ENCODE assay signal across 1 cellular context in the genomic region with DNA sequence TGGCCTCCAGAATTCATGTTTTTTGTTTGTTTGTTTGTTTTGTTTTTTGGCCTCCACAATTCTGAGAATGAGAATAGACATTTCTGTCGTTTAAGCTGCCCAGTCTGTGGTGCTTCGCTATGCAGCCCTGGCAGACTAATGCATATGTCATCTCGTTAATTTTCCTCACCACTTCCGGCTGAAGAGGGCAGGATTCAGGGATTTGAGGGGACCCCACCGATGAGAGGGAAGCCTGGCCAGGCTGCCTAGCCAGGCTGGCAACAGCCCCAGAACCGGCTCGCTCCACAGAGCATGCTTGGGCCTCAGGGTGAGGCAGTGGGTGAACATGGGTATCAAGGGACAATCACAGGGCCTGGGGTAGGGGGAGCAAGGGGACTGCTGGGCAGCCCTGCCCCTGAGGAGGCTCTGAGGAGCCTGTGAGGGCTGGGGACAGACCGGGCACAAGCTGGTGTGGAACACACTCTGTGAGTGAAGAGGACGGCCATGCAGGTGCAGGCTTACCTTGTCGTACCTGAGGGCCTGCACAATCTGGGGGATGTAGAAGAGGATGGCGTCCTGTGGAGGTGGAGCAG.
TF ChIP-seq lines count a peak whose summit lies in the region.

No MANE protein-coding gene starts in this region.

TF ChIP-seq in K562, 482 proteins besides CTCF, POLR2A, EP300 and RAD21 (continues in another document):
- TF ChIP-seq ILK (tag; IDR thresholded peaks at IDR 0.05; ENCODE audit: borderline replicate concordance, low read depth) (no peak), RBM22 (IDR thresholded peaks at IDR 0.05; ENCODE audit: low read depth, low read length, poor library complexity, severe bottlenecking) (peak; percentile 32), BRCA1 (IDR thresholded peaks at IDR 0.05) (no peak), BRCA1 (CRISPR knock-in tag; IDR thresholded peaks at IDR 0.05) (0 out of 2 replicates have a peak, but pooled peaks have one; percentile 18), SIRT6 (IDR thresholded peaks at IDR 0.05; ENCODE audit: low read depth, low read length) (no peak), MXI1 (IDR thresholded peaks at IDR 0.05; ENCODE audit: low read depth, low read length) (no peak), ZNF764 (CRISPR knock-in tag; IDR thresholded peaks at IDR 0.05; ENCODE audit: low read depth) (no peak), PHF21A (IDR thresholded peaks at IDR 0.05; ENCODE audit: borderline replicate concordance, low read depth) (no peak), CCNT2 (IDR thresholded peaks at IDR 0.05; ENCODE audit: borderline replicate concordance, extremely low read depth, insufficient read length, low read depth, low read length) (no peak), POLR2AphosphoS2 (IDR thresholded peaks at IDR 0.05; ENCODE audit: low read length) (no peak), SIN3A (IDR thresholded peaks at IDR 0.05; ENCODE audit: borderline replicate concordance in 2 of 2, control insufficient read depth in 1 of 2, low read depth in 2 of 2, low read length in 2 of 2) (0 out of 4 replicates have a peak, but pooled peaks of 1 of the 2 experiments have one; percentile 42), SRSF3 (IDR thresholded peaks at IDR 0.05; ENCODE audit: insufficient read depth, low read length) (no peak), NRF1 (conservative IDR thresholded peaks at IDR 0.05 in 1 of 2, IDR thresholded peaks at IDR 0.05 in 1 of 2) (no peak), BRD9 (IDR thresholded peaks at IDR 0.05; ENCODE audit: low read depth, partially characterized antibody) (no peak), ERF (CRISPR knock-in tag; IDR thresholded peaks at IDR 0.05) (0 out of 2 replicates have a peak, but pooled peaks have one; percentile 24), MCM7 (IDR thresholded peaks at IDR 0.05) (no peak), PURB (CRISPR knock-in tag; IDR thresholded peaks at IDR 0.05; ENCODE audit: low read depth) (0 out of 2 replicates have a peak, but pooled peaks have one; percentile 81), HNRNPL (IDR thresholded peaks at IDR 0.05; ENCODE audit: low read depth, low read length) (no peak), FOXA3 (CRISPR knock-in tag; conservative IDR thresholded peaks at IDR 0.05 in 1 of 2, IDR thresholded peaks at IDR 0.05 in 1 of 2) (peak in 1 of 2 experiments; percentile 67; a peak in 1 of 4 replicates), NUFIP1 (IDR thresholded peaks at IDR 0.05; ENCODE audit: partially characterized antibody) (no peak)
- TF ChIP-seq, protein P1, sequence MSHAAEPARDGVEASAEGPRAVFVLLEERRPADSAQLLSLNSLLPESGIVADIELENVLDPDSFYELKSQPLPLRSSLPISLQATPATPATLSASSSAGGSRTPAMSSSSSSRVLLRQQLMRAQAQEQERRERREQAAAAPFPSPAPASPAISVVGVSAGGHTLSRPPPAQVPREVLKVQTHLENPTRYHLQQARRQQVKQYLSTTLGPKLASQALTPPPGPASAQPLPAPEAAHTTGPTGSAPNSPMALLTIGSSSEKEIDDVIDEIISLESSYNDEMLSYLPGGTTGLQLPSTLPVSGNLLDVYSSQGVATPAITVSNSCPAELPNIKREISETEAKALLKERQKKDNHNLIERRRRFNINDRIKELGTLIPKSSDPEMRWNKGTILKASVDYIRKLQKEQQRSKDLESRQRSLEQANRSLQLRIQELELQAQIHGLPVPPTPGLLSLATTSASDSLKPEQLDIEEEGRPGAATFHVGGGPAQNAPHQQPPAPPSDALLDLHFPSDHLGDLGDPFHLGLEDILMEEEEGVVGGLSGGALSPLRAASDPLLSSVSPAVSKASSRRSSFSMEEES (CRISPR knock-in tag; IDR thresholded peaks at IDR 0.05), result 0 out of 2 replicates have a peak, but pooled peaks have one; percentile 4
- TF ChIP-seq, protein P2, sequence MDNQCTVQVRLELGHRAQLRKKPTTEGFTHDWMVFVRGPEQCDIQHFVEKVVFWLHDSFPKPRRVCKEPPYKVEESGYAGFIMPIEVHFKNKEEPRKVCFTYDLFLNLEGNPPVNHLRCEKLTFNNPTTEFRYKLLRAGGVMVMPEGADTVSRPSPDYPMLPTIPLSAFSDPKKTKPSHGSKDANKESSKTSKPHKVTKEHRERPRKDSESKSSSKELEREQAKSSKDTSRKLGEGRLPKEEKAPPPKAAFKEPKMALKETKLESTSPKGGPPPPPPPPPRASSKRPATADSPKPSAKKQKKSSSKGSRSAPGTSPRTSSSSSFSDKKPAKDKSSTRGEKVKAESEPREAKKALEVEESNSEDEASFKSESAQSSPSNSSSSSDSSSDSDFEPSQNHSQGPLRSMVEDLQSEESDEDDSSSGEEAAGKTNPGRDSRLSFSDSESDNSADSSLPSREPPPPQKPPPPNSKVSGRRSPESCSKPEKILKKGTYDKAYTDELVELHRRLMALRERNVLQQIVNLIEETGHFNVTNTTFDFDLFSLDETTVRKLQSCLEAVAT (IDR thresholded peaks at IDR 0.05), result no peak
- TF ChIP-seq, protein P3, sequence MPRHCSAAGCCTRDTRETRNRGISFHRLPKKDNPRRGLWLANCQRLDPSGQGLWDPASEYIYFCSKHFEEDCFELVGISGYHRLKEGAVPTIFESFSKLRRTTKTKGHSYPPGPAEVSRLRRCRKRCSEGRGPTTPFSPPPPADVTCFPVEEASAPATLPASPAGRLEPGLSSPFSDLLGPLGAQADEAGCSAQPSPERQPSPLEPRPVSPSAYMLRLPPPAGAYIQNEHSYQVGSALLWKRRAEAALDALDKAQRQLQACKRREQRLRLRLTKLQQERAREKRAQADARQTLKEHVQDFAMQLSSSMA (CRISPR knock-in tag; IDR thresholded peaks at IDR 0.05), result no peak
- TF ChIP-seq, protein P4, sequence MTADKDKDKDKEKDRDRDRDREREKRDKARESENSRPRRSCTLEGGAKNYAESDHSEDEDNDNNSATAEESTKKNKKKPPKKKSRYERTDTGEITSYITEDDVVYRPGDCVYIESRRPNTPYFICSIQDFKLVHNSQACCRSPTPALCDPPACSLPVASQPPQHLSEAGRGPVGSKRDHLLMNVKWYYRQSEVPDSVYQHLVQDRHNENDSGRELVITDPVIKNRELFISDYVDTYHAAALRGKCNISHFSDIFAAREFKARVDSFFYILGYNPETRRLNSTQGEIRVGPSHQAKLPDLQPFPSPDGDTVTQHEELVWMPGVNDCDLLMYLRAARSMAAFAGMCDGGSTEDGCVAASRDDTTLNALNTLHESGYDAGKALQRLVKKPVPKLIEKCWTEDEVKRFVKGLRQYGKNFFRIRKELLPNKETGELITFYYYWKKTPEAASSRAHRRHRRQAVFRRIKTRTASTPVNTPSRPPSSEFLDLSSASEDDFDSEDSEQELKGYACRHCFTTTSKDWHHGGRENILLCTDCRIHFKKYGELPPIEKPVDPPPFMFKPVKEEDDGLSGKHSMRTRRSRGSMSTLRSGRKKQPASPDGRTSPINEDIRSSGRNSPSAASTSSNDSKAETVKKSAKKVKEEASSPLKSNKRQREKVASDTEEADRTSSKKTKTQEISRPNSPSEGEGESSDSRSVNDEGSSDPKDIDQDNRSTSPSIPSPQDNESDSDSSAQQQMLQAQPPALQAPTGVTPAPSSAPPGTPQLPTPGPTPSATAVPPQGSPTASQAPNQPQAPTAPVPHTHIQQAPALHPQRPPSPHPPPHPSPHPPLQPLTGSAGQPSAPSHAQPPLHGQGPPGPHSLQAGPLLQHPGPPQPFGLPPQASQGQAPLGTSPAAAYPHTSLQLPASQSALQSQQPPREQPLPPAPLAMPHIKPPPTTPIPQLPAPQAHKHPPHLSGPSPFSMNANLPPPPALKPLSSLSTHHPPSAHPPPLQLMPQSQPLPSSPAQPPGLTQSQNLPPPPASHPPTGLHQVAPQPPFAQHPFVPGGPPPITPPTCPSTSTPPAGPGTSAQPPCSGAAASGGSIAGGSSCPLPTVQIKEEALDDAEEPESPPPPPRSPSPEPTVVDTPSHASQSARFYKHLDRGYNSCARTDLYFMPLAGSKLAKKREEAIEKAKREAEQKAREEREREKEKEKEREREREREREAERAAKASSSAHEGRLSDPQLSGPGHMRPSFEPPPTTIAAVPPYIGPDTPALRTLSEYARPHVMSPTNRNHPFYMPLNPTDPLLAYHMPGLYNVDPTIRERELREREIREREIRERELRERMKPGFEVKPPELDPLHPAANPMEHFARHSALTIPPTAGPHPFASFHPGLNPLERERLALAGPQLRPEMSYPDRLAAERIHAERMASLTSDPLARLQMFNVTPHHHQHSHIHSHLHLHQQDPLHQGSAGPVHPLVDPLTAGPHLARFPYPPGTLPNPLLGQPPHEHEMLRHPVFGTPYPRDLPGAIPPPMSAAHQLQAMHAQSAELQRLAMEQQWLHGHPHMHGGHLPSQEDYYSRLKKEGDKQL (CRISPR knock-in tag; IDR thresholded peaks at IDR 0.05; ENCODE audit: borderline replicate concordance), result 0 out of 2 replicates have a peak, but pooled peaks have one; percentile 61
- TF ChIP-seq, protein P5, sequence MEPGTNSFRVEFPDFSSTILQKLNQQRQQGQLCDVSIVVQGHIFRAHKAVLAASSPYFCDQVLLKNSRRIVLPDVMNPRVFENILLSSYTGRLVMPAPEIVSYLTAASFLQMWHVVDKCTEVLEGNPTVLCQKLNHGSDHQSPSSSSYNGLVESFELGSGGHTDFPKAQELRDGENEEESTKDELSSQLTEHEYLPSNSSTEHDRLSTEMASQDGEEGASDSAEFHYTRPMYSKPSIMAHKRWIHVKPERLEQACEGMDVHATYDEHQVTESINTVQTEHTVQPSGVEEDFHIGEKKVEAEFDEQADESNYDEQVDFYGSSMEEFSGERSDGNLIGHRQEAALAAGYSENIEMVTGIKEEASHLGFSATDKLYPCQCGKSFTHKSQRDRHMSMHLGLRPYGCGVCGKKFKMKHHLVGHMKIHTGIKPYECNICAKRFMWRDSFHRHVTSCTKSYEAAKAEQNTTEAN (CRISPR knock-in tag; IDR thresholded peaks at IDR 0.05), result no peak
- TF ChIP-seq, protein P6, sequence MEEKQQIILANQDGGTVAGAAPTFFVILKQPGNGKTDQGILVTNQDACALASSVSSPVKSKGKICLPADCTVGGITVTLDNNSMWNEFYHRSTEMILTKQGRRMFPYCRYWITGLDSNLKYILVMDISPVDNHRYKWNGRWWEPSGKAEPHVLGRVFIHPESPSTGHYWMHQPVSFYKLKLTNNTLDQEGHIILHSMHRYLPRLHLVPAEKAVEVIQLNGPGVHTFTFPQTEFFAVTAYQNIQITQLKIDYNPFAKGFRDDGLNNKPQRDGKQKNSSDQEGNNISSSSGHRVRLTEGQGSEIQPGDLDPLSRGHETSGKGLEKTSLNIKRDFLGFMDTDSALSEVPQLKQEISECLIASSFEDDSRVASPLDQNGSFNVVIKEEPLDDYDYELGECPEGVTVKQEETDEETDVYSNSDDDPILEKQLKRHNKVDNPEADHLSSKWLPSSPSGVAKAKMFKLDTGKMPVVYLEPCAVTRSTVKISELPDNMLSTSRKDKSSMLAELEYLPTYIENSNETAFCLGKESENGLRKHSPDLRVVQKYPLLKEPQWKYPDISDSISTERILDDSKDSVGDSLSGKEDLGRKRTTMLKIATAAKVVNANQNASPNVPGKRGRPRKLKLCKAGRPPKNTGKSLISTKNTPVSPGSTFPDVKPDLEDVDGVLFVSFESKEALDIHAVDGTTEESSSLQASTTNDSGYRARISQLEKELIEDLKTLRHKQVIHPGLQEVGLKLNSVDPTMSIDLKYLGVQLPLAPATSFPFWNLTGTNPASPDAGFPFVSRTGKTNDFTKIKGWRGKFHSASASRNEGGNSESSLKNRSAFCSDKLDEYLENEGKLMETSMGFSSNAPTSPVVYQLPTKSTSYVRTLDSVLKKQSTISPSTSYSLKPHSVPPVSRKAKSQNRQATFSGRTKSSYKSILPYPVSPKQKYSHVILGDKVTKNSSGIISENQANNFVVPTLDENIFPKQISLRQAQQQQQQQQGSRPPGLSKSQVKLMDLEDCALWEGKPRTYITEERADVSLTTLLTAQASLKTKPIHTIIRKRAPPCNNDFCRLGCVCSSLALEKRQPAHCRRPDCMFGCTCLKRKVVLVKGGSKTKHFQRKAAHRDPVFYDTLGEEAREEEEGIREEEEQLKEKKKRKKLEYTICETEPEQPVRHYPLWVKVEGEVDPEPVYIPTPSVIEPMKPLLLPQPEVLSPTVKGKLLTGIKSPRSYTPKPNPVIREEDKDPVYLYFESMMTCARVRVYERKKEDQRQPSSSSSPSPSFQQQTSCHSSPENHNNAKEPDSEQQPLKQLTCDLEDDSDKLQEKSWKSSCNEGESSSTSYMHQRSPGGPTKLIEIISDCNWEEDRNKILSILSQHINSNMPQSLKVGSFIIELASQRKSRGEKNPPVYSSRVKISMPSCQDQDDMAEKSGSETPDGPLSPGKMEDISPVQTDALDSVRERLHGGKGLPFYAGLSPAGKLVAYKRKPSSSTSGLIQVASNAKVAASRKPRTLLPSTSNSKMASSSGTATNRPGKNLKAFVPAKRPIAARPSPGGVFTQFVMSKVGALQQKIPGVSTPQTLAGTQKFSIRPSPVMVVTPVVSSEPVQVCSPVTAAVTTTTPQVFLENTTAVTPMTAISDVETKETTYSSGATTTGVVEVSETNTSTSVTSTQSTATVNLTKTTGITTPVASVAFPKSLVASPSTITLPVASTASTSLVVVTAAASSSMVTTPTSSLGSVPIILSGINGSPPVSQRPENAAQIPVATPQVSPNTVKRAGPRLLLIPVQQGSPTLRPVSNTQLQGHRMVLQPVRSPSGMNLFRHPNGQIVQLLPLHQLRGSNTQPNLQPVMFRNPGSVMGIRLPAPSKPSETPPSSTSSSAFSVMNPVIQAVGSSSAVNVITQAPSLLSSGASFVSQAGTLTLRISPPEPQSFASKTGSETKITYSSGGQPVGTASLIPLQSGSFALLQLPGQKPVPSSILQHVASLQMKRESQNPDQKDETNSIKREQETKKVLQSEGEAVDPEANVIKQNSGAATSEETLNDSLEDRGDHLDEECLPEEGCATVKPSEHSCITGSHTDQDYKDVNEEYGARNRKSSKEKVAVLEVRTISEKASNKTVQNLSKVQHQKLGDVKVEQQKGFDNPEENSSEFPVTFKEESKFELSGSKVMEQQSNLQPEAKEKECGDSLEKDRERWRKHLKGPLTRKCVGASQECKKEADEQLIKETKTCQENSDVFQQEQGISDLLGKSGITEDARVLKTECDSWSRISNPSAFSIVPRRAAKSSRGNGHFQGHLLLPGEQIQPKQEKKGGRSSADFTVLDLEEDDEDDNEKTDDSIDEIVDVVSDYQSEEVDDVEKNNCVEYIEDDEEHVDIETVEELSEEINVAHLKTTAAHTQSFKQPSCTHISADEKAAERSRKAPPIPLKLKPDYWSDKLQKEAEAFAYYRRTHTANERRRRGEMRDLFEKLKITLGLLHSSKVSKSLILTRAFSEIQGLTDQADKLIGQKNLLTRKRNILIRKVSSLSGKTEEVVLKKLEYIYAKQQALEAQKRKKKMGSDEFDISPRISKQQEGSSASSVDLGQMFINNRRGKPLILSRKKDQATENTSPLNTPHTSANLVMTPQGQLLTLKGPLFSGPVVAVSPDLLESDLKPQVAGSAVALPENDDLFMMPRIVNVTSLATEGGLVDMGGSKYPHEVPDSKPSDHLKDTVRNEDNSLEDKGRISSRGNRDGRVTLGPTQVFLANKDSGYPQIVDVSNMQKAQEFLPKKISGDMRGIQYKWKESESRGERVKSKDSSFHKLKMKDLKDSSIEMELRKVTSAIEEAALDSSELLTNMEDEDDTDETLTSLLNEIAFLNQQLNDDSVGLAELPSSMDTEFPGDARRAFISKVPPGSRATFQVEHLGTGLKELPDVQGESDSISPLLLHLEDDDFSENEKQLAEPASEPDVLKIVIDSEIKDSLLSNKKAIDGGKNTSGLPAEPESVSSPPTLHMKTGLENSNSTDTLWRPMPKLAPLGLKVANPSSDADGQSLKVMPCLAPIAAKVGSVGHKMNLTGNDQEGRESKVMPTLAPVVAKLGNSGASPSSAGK (IDR thresholded peaks at IDR 0.05), result no peak
- TF ChIP-seq, protein P7, sequence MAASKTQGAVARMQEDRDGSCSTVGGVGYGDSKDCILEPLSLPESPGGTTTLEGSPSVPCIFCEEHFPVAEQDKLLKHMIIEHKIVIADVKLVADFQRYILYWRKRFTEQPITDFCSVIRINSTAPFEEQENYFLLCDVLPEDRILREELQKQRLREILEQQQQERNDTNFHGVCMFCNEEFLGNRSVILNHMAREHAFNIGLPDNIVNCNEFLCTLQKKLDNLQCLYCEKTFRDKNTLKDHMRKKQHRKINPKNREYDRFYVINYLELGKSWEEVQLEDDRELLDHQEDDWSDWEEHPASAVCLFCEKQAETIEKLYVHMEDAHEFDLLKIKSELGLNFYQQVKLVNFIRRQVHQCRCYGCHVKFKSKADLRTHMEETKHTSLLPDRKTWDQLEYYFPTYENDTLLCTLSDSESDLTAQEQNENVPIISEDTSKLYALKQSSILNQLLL (CRISPR knock-in tag; IDR thresholded peaks at IDR 0.05; ENCODE audit: borderline replicate concordance), result 0 out of 2 replicates have a peak, but pooled peaks have one; percentile 14
